Comparison of ENCODE assay signal across 29 cellular contexts in genomic region chr1:231188768-231189167, GRCh38. TPM values are rescaled to one million over a fixed set of nuclear protein-coding genes. Genes with fewer than 3 reads are reported as not detected.
DNase-seq lines count a peak whose midpoint lies in the region; ATAC-seq, FAIRE-seq and TF ChIP-seq lines count a peak whose summit lies in the region.
"Had no signal": no experiment of that assay in that cellular context is flagged by ENCODE, and none has a peak within 500 bp of the region (broad histone marks: within the 10 kb centered on the region; RNA-seq: fewer than 3 reads in every experiment).

No MANE protein-coding gene starts in this region.

- FAIRE-seq in small intestine (lab: Jason Lieb, UNC) = no peak
- FAIRE-seq: A204.1, GM12878, GM12892, GM18507 had no signal

- ATAC-seq in right cardiac atrium = no peak
- no peak for ATAC-seq in activated CD8-positive, alpha-beta T cell treated with anti-CD3 and anti-CD28 coated beads for 36 hours
- ATAC-seq: GM12878 had no signal

- no peak overlapping the region for H3K4me3 Mint-ChIP-seq in activated CD8-positive, alpha-beta T cell treated with anti-CD3 and anti-CD28 coated beads for 36 hours
- H3K4me3 Mint-ChIP-seq: CD4-positive, alpha-beta memory T cell; CD4-positive, CD25-positive, alpha-beta regulatory T cell; CD8-positive, alpha-beta memory T cell had no signal

- H3K27ac ChIP-seq in right cardiac atrium (ENCODE audit: low read length) (no peak overlapping the region), small intestine (ENCODE audit: low read depth in 1 of 2, low read length in 1 of 2) (no peak overlapping the region)
- H3K27ac ChIP-seq: BLaER1 had no signal

- no peaks in the 10 kb centered on the region for H3K4me1 Mint-ChIP-seq in activated CD8-positive, alpha-beta T cell treated with anti-CD3 and anti-CD28 coated beads for 36 hours (ENCODE audit: low read depth)
- H3K4me1 Mint-ChIP-seq: CD14-positive monocyte; CD4-positive, alpha-beta memory T cell; CD4-positive, CD25-positive, alpha-beta regulatory T cell; CD8-positive, alpha-beta memory T cell had no signal

- H3K27me3 Mint-ChIP-seq in activated CD8-positive, alpha-beta T cell treated with anti-CD3 and anti-CD28 coated beads for 36 hours = peaks cover 21% of the 10 kb centered on the region

- H3K9me3 ChIP-seq in right cardiac atrium (ENCODE audit: control insufficient read depth, low read length) = no peaks in the 10 kb centered on the region
- no peaks in the 10 kb centered on the region for H3K9me3 ChIP-seq in small intestine (ENCODE audit: control insufficient read depth, low read depth)
- H3K9me3 ChIP-seq: BE2C had no signal

- H3K4me3 ChIP-seq in right cardiac atrium (ENCODE audit: low read length) (no peak overlapping the region), small intestine (ENCODE audit: low read depth in 1 of 2, low read length in 2 of 2) (no peak overlapping the region)
- H3K4me3 ChIP-seq: BLaER1, GM12878 had no signal

- TF ChIP-seq CTCF in activated CD8-positive, alpha-beta T cell treated with anti-CD3 and anti-CD28 coated beads for 36 hours (IDR thresholded peaks at IDR 0.05) = no peak

- 91% methylated on average over 7 of the region's 7 CpGs for WGBS in right cardiac atrium
- WGBS in small intestine, 3 donors = 87 to 90% (median 89%) methylated on average over 7 of the region's 7 CpGs

- H3K27ac Mint-ChIP-seq in activated CD8-positive, alpha-beta T cell treated with anti-CD3 and anti-CD28 coated beads for 36 hours = no peak overlapping the region
- H3K27ac Mint-ChIP-seq: CD4-positive, CD25-positive, alpha-beta regulatory T cell; CD8-positive, alpha-beta memory T cell had no signal

- POLR2A ChIA-PET in activated CD8-positive, alpha-beta T cell treated with anti-CD3 and anti-CD28 coated beads for 36 hours (lab: Charles Lee) = no interaction called here

- no peaks in the 10 kb centered on the region for H3K36me3 ChIP-seq in small intestine (ENCODE audit: control insufficient read depth in 2 of 2, insufficient read depth in 2 of 2, low read length in 2 of 2)
- H3K36me3 ChIP-seq: BE2C, BLaER1 had no signal

- CTCF ChIA-PET in activated CD8-positive, alpha-beta T cell treated with anti-CD3 and anti-CD28 coated beads for 36 hours (lab: Charles Lee) = interaction anchor here (1.4 kb wide), 1 partner anchor 16 kb away, joined by 4 read pairs; no protein-coding TSS in a partner anchor

- intact Hi-C loops in cardiac septum (cut with DNase I) = no loop called here
- intact Hi-C loops in right cardiac atrium (cut with DNase I) = no loop called here
- intact Hi-C loops in posterior vena cava (cut with DNase I) = no loop called here
- intact Hi-C loops in activated CD8-positive, alpha-beta T cell treated with anti-CD3 and anti-CD28 coated beads for 36 hours (cut with micrococcal nuclease) = no loop called here

- H3K27me3 ChIP-seq in right cardiac atrium (ENCODE audit: control insufficient read depth, insufficient read depth) (no peaks in the 10 kb centered on the region), small intestine (ENCODE audit: control insufficient read depth in 2 of 2, insufficient read depth in 2 of 2, low read length in 2 of 2) (no peaks in the 10 kb centered on the region)
- H3K27me3 ChIP-seq: BE2C, BLaER1 had no signal

- DNase-seq in cardiac septum (ENCODE audit: low spot score) = peak; percentile 66
- no peak for DNase-seq in right cardiac atrium
- peak; percentile 6 for DNase-seq in medulla oblongata (ENCODE audit: extremely low spot score)
- DNase-seq in posterior vena cava (ENCODE audit: low spot score) = peak; percentile 9
- DNase-seq in small intestine = no peak
- no peak for DNase-seq in MV-4-11 (lab: John Stamatoyannopoulos, UW)
- no peak for DNase-seq in activated CD8-positive, alpha-beta T cell treated with anti-CD3 and anti-CD28 coated beads for 36 hours
- DNase-seq: 8988T; ACHN; BE2C; CD4-positive, alpha-beta memory T cell; CD4-positive, CD25-positive, alpha-beta regulatory T cell; CD8-positive, alpha-beta memory T cell; COR-L47; DMS 273 treated with DMSO at 0.1 percent for 48 hours; DMS153; DMS53; DMS79; DND-41; EL; GDM1 had no signal

- peaks cover 4% of the 10 kb centered on the region for H3K4me1 ChIP-seq in right cardiac atrium (ENCODE audit: control insufficient read depth, insufficient read depth, low read length)
- no peaks in the 10 kb centered on the region for H3K4me1 ChIP-seq in small intestine (ENCODE audit: control insufficient read depth in 2 of 2, insufficient read depth in 1 of 2, low read depth in 1 of 2, low read length in 1 of 2)

- peaks cover 2% of the 10 kb centered on the region for H3K9me3 Mint-ChIP-seq in activated CD8-positive, alpha-beta T cell treated with anti-CD3 and anti-CD28 coated beads for 36 hours

- no peaks in the 10 kb centered on the region for H3K36me3 Mint-ChIP-seq in activated CD8-positive, alpha-beta T cell treated with anti-CD3 and anti-CD28 coated beads for 36 hours (ENCODE audit: low read depth)
- H3K36me3 Mint-ChIP-seq: CD14-positive monocyte; CD4-positive, alpha-beta memory T cell; CD4-positive, CD25-positive, alpha-beta regulatory T cell; CD8-positive, alpha-beta memory T cell had no signal

RNA-seq across cellular contexts. Expression of gene TRIM67, which starts 26.9 kb away (rescaled TPM):
- total RNA-seq in cardiac septum (0.24 TPM), right cardiac atrium (under 1 TPM; 0.06 to 0.34 (median 0.10) TPM), posterior vena cava (not detected)
- polyA plus RNA-seq in right cardiac atrium (0.09 TPM), small intestine (under 1 TPM in 2 of 3 donors, not detected in 1; under 0.01 to 0.39 TPM)
- not detected for total RNA-seq in activated CD8-positive, alpha-beta T cell treated with anti-CD3 and anti-CD28 coated beads for 36 hours
- total RNA-seq: CD4-positive, alpha-beta memory T cell; CD4-positive, CD25-positive, alpha-beta regulatory T cell; CD8-positive, alpha-beta memory T cell; G401; GM12878 had no signal
- polyA plus RNA-seq: AG04450; CD14-positive monocyte; CD4-positive, alpha-beta memory T cell; CD4-positive, CD25-positive, alpha-beta regulatory T cell; CD8-positive, alpha-beta memory T cell had no signal

RNA-seq across cellular contexts. Expression of gene GNPAT, which starts 52.2 kb away (rescaled TPM):
- total RNA-seq in cardiac septum (49.0 TPM), right cardiac atrium (10 to 100 TPM; 48.6 to 55.6 (median 50.3) TPM), posterior vena cava (10 to 100 TPM; 31.2 to 34.1 TPM)
- polyA plus RNA-seq in right cardiac atrium (46.7 TPM), small intestine (10 to 100 TPM; 43.4 to 68.4 (median 44.9) TPM)
- total RNA-seq in activated CD8-positive, alpha-beta T cell treated with anti-CD3 and anti-CD28 coated beads for 36 hours = 10 to 100 TPM; 56.2 to 59.6 TPM

Comparison
In these comparisons a context has a peak if more than half of its experiments do, and no peak if none do; other contexts are left out.
1. DNase-seq: peak in cardiac septum (single experiment), medulla oblongata (single experiment) and posterior vena cava (single experiment); none in right cardiac atrium (0 of 3), small intestine (single experiment), MV-4-11 (single experiment) and activated CD8-positive, alpha-beta T cell treated with anti-CD3 and anti-CD28 coated beads for 36 hours (single experiment).